Comparison of ENCODE assay signal across 10 cellular contexts in genomic region chr4:173074501-173074946, GRCh38.
DNase-seq lines count a peak whose midpoint lies in the region; ATAC-seq and TF ChIP-seq lines count a peak whose summit lies in the region.
"Had no signal": no experiment of that assay in that cellular context is flagged by ENCODE, and none has a peak within 500 bp of the region (broad histone marks: within the 10 kb centered on the region; RNA-seq: fewer than 3 reads in every experiment).

No MANE protein-coding gene starts in this region.

- WGBS in iPS DF 6.9 (ENCODE audit: insufficient coverage, insufficient read length), result no CpG with 5 or more reads among the region's 3 CpGs

- no peak for TF ChIP-seq CTCF in osteoblast (IDR thresholded peaks at IDR 0.05; ENCODE audit: extremely low read depth, low read depth, low read length)

- DNase-seq in AG08395 (ENCODE audit: low spot score) (peak; percentile 56), HPDE6-E6E7 (ENCODE audit: extremely low spot score) (peak; percentile 87), SKM-1 (lab: John Stamatoyannopoulos, UW; ENCODE audit: unreplicated experiment) (peak; percentile 83), iPS DF 6.9 (ENCODE audit: low read depth, low spot score) (peak; percentile 90), GDM1 (lab: John Stamatoyannopoulos, UW) (no peak), osteoblast (ENCODE audit: insufficient read length, low spot score, missing footprints) (no peak), NCI-H1105 treated with DMSO at 0.1 percent for 48 hours (lab: John Stamatoyannopoulos, UW) (no peak)
- DNase-seq: activated CD4-positive, alpha-beta T cell treated with anti-CD3 and anti-CD28 coated beads, Interleukin-2, amount 10 ng/mL, durations not matched to agents 7 days and 5 days; DMS79 treated with DMSO at 0.1 percent for 48 hours had no signal

- H3K9me3 ChIP-seq in iPS DF 6.9 (ENCODE audit: control insufficient read depth, insufficient read depth, low read length) (peaks cover 2% of the 10 kb centered on the region), osteoblast (ENCODE audit: low read depth, low read length) (no peaks in the 10 kb centered on the region)

- no peaks in the 10 kb centered on the region for H4K20me1 ChIP-seq in osteoblast (ENCODE audit: insufficient read depth, low read length)

- no peak overlapping the region for H3K4me2 ChIP-seq in osteoblast (ENCODE audit: insufficient read depth, low read length)

- H3K79me2 ChIP-seq in osteoblast (ENCODE audit: insufficient read depth, low read length), result no peaks in the 10 kb centered on the region

- H3K27ac ChIP-seq in iPS DF 6.9 (ENCODE audit: low read length), result peak overlapping the region; percentile 21
- no peak overlapping the region for H3K27ac ChIP-seq in osteoblast (ENCODE audit: low read depth, low read length)

- peaks cover 3% of the 10 kb centered on the region; the same call in 1 of the 2 replicates for H3K4me1 ChIP-seq in iPS DF 6.9 (ENCODE audit: control insufficient read depth, insufficient read depth, low read length)
- H3K4me1 ChIP-seq in osteoblast (ENCODE audit: insufficient read depth, low read length), result no peaks in the 10 kb centered on the region

- no peak for ATAC-seq in HG03039 (IDR thresholded peaks at IDR 0.05; ENCODE audit: unreplicated experiment)

- no peak overlapping the region for H2AFZ ChIP-seq in osteoblast (ENCODE audit: low read length)

- H3K4me3 ChIP-seq in iPS DF 6.9 (ENCODE audit: low read length) (no peak overlapping the region), osteoblast (ENCODE audit: insufficient read depth, low read length) (no peak overlapping the region)

- H3K27me3 ChIP-seq in iPS DF 6.9 (ENCODE audit: control insufficient read depth, insufficient read depth, low read length) (no peaks in the 10 kb centered on the region), osteoblast (ENCODE audit: insufficient read depth, low read length) (no peaks in the 10 kb centered on the region)

- no peaks in the 10 kb centered on the region; the same call in 1 of the 2 replicates for H3K36me3 ChIP-seq in iPS DF 6.9 (ENCODE audit: control insufficient read depth, insufficient read depth, low read length)
- no peaks in the 10 kb centered on the region for H3K36me3 ChIP-seq in osteoblast (ENCODE audit: insufficient read depth, low read length)

Comparison
In these comparisons a context has a peak if more than half of its experiments do, and no peak if none do; other contexts are left out.
1. DNase-seq: peak in AG08395 (single experiment), HPDE6-E6E7 (single experiment), SKM-1 (single experiment) and iPS DF 6.9 (single experiment); none in GDM1 (single experiment), osteoblast (single experiment) and NCI-H1105 treated with DMSO at 0.1 percent for 48 hours (single experiment).